8 cellular contexts compared by ENCODE assay signal in genomic region chr7:128833148-128833938, GRCh38. TPM values are rescaled to one million over a fixed set of nuclear protein-coding genes. Genes with fewer than 3 reads are reported as not detected.
DNase-seq lines count a peak whose midpoint lies in the region; ATAC-seq and TF ChIP-seq lines count a peak whose summit lies in the region.

No MANE protein-coding gene starts in this region.

- DNase-seq in DMS 273 treated with DMSO at 0.1 percent for 48 hours (lab: John Stamatoyannopoulos, UW), result peak; percentile 98
- DNase-seq in NT2/D1 (ENCODE audit: low read depth, low spot score), result no peak
- DNase-seq in fibroblast of villous mesenchyme (ENCODE audit: low read depth), result peak; percentile 60
- no peak for DNase-seq in omental fat pad (ENCODE audit: low spot score)
- DNase-seq in germinal center (ENCODE audit: low spot score), result no peak
- no peak for DNase-seq in NCI-H526 treated with DMSO at 0.1 percent for 48 hours (lab: John Stamatoyannopoulos, UW)
- no peak for DNase-seq in NCI-H1436 treated with DMSO at 0.1 percent for 48 hours (lab: John Stamatoyannopoulos, UW)

- no peaks in the 10 kb centered on the region for H3K27me3 ChIP-seq in NT2/D1 (ENCODE audit: insufficient read depth, insufficient read length)

- H3K9ac ChIP-seq in NT2/D1 (ENCODE audit: insufficient read length, low read depth), result peak overlapping the region; percentile 66

- no peaks in the 10 kb centered on the region for H3K9me3 ChIP-seq in NT2/D1 (ENCODE audit: insufficient read depth, low read length)

- H3K4me3 ChIP-seq in NT2/D1 (ENCODE audit: insufficient read length, low read depth) (peak overlapping the region; percentile 55), fibroblast of villous mesenchyme (ENCODE audit: low read depth, low read length) (peak overlapping the region; percentile 78)

- H3K36me3 ChIP-seq in NT2/D1 (ENCODE audit: insufficient read depth, insufficient read length, low read length), result peaks cover 65% of the 10 kb centered on the region

- ATAC-seq in omental fat pad (ENCODE audit: low FRiP score) (peak; percentile 17), HG02840 (IDR thresholded peaks at IDR 0.05; ENCODE audit: low FRiP score, unreplicated experiment) (no peak)

- H3K4me1 ChIP-seq in NT2/D1 (ENCODE audit: insufficient read depth, insufficient read length), result peaks cover 12% of the 10 kb centered on the region

- TF ChIP-seq CTCF in fibroblast of villous mesenchyme (IDR thresholded peaks at IDR 0.05; ENCODE audit: insufficient read depth, low read depth, low read length) (no peak), omental fat pad (IDR thresholded peaks at IDR 0.05) (no peak)

RNA-seq across cellular contexts. Expression of gene FLNC, which starts 3.1 kb away (rescaled TPM):
- total RNA-seq in fibroblast of villous mesenchyme (185 and 202 TPM in 2 replicates), omental fat pad (100 to 1,000 TPM in 1 of 4 donors, 10 to 100 TPM in 2, 1 to 10 TPM in 1; 7.7 to 140 (median 25.5) TPM)

RNA-seq across cellular contexts. Expression of gene ATP6V1F, which starts 29.3 kb away (rescaled TPM):
- total RNA-seq in fibroblast of villous mesenchyme, result 73.1 and 82.5 TPM in 2 replicates
- 100 to 1,000 TPM in 3 of 4 donors, 10 to 100 TPM in 1; 86.7 to 186 (median 133) TPM for total RNA-seq in omental fat pad

RNA-seq across cellular contexts. Expression of gene CCDC136, which starts 41.6 kb away (rescaled TPM):
- total RNA-seq in fibroblast of villous mesenchyme (9.9 and 10.6 TPM in 2 replicates), omental fat pad (10 to 100 TPM in 1 of 4 donors, 1 to 10 TPM in 3; 1.7 to 27.9 (median 2.7) TPM)

RNA-seq across cellular contexts. Expression of gene OPN1SW, which starts 57.7 kb away (rescaled TPM):
- total RNA-seq in fibroblast of villous mesenchyme (not detected in 2 replicates), omental fat pad (not detected)

Comparison
In these comparisons a context has a peak if more than half of its experiments do, and no peak if none do; other contexts are left out.
1. DNase-seq: peak in DMS 273 treated with DMSO at 0.1 percent for 48 hours (single experiment) and fibroblast of villous mesenchyme (single experiment); none in NT2/D1 (single experiment), omental fat pad (single experiment), germinal center (single experiment), NCI-H526 treated with DMSO at 0.1 percent for 48 hours (single experiment) and NCI-H1436 treated with DMSO at 0.1 percent for 48 hours (single experiment).